Comparison of ENCODE assay signal across 1 cellular context in the genomic region with DNA sequence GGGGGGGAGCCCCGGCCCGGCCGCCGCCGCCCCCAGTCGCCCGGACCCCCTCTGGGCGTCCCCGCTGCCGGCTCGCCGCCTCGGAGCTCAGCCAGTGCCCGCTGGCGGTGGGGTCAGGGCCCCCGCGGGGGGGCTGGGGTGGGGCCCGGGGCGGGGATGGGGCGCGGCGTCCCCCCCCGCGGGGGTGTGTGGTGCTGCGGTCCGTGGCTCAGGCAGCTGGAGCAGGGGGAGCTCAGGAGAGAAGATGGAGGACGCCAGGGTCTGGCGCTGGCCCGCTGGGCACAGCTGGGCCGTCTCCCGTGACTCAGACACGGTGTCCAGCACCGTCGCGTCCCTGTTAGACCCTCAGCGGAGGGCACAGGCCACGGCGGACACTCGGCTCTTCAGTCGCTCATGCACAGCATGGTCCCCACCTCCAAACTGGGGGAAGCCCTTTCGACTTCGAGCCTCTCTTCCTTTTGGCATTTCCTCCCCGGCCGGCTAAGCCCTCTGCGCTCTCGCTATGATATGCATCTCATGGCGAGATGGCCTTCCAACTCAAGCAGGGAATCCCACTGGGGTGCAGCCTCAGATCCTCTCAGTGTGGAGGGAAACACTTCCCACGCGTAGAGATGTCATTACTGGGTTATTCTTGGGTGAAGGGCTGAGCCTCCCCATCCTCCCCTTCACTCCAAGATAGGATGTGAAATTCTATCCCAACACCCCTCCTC.
TF ChIP-seq lines count a peak whose summit lies in the region.

No MANE protein-coding gene starts in this region.

TF ChIP-seq in K562, 482 proteins besides CTCF, POLR2A, EP300 and RAD21 (continued from another document):
- TF ChIP-seq, protein P1, sequence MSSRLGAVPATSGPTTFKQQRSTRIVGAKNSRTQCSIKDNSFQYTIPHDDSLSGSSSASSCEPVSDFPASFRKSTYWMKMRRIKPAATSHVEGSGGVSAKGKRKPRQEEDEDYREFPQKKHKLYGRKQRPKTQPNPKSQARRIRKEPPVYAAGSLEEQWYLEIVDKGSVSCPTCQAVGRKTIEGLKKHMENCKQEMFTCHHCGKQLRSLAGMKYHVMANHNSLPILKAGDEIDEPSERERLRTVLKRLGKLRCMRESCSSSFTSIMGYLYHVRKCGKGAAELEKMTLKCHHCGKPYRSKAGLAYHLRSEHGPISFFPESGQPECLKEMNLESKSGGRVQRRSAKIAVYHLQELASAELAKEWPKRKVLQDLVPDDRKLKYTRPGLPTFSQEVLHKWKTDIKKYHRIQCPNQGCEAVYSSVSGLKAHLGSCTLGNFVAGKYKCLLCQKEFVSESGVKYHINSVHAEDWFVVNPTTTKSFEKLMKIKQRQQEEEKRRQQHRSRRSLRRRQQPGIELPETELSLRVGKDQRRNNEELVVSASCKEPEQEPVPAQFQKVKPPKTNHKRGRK (tag; IDR thresholded peaks at IDR 0.05), result no peak
- no peak for TF ChIP-seq ZBED1 (IDR thresholded peaks at IDR 0.05)
- no peak for TF ChIP-seq TARDBP (IDR thresholded peaks at IDR 0.05)
- TF ChIP-seq, protein P2, sequence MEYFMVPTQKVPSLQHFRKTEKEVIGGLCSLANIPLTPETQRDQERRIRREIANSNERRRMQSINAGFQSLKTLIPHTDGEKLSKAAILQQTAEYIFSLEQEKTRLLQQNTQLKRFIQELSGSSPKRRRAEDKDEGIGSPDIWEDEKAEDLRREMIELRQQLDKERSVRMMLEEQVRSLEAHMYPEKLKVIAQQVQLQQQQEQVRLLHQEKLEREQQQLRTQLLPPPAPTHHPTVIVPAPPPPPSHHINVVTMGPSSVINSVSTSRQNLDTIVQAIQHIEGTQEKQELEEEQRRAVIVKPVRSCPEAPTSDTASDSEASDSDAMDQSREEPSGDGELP (CRISPR knock-in tag; IDR thresholded peaks at IDR 0.05; ENCODE audit: borderline replicate concordance), result peak; percentile 94
- 0 out of 2 replicates have a peak, but pooled peaks have one; percentile 41 for TF ChIP-seq TCF7L2 (IDR thresholded peaks at IDR 0.05; ENCODE audit: low read depth, low read length)
- TF ChIP-seq HNRNPH1 (optimal IDR thresholded peaks at IDR 0.05; ENCODE audit: low read depth, low read length), result no peak
- TF ChIP-seq, protein P3, sequence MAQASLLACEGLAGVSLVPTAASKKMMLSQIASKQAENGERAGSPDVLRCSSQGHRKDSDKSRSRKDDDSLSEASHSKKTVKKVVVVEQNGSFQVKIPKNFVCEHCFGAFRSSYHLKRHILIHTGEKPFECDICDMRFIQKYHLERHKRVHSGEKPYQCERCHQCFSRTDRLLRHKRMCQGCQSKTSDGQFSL (CRISPR knock-in tag; IDR thresholded peaks at IDR 0.05), result no peak
- TF ChIP-seq, protein P3 (tag; IDR thresholded peaks at IDR 0.05), result peak in 1 of 2 experiments; percentile 95; a peak in 2 of 4 replicates
- TF ChIP-seq ZBTB1 (CRISPR knock-in tag; IDR thresholded peaks at IDR 0.05; ENCODE audit: borderline replicate concordance, low read depth), result no peak
- 0 out of 2 replicates have a peak, but pooled peaks have one; percentile 25 for TF ChIP-seq ZNF431 (CRISPR knock-in tag; IDR thresholded peaks at IDR 0.05)
